In genomic region chr5:43063731-43064171, GRCh38 we compare ENCODE assay signal across 9 cellular contexts. TPM values are rescaled to one million over a fixed set of nuclear protein-coding genes. Genes with fewer than 3 reads are reported as not detected.
DNase-seq lines count a peak whose midpoint lies in the region; ATAC-seq, FAIRE-seq and TF ChIP-seq lines count a peak whose summit lies in the region.
"Had no signal": no experiment of that assay in that cellular context is flagged by ENCODE, and none has a peak within 500 bp of the region (broad histone marks: within the 10 kb centered on the region; RNA-seq: fewer than 3 reads in every experiment).

No MANE protein-coding gene starts in this region.

- intact Hi-C loops in K562 (cut with micrococcal nuclease), result loop anchor here (1.0 kb wide), 1 partner anchor 154 kb away; no protein-coding TSS in a partner anchor
- intact Hi-C loops in lower lobe of right lung (cut with DNase I), result no loop called here

- H3K79me2 ChIP-seq in K562 (ENCODE audit: control insufficient read depth, insufficient read depth, low read length), result peaks cover 51% of the 10 kb centered on the region

- no peak for TF ChIP-seq RAD21 in A549 (conservative IDR thresholded peaks at IDR 0.05 in 1 of 2, IDR thresholded peaks at IDR 0.05 in 1 of 2)
- no peak for TF ChIP-seq RAD21 in K562 (CRISPR knock-in tag; conservative IDR thresholded peaks at IDR 0.05 in 1 of 2, IDR thresholded peaks at IDR 0.05 in 1 of 2)

- H3K9me3 ChIP-seq in A549, result peaks cover 8% of the 10 kb centered on the region; the same call in 1 of the 3 replicates
- no peaks in the 10 kb centered on the region for H3K9me3 ChIP-seq in HUES64 (ENCODE audit: insufficient read depth, low read depth, low read length)
- no peaks in the 10 kb centered on the region for H3K9me3 ChIP-seq in K562 (replicated peaks; ENCODE audit: control insufficient read depth, insufficient read depth, low read depth, low read length)
- no peaks in the 10 kb centered on the region for H3K9me3 ChIP-seq in lower lobe of right lung

- BruUV-seq in K562 (replicated peaks; lab: Mats Ljungman, UMichigan), result no TSS peak

- whole genome bisulfite sequencing in A549 (ENCODE audit: missing lambda C conversion rate), result 6% methylated on average over 12 of the region's 12 CpGs
- WGBS in HUES64, result 67% methylated on average over 12 of the region's 12 CpGs
- 14% methylated on average over 12 of the region's 12 CpGs for WGBS in K562 (ENCODE audit: insufficient coverage, low coverage, missing lambda C conversion rate)

- no peak for FAIRE-seq in A549 (lab: Jason Lieb, UNC)
- no peak for FAIRE-seq in K562 (lab: Jason Lieb, UNC)

- peak; percentile 52 to 57 for ATAC-seq in A549
- peak; percentile 16 for ATAC-seq in K562
- no peak for ATAC-seq in lower lobe of right lung
- ATAC-seq in HG02981 (IDR thresholded peaks at IDR 0.05; ENCODE audit: unreplicated experiment), result no peak

- H3K4me3 ChIP-seq in A549 (peak overlapping the region; percentile 57), HUES64 (ENCODE audit: low read length) (no peak overlapping the region; the same call in 1 of the 2 replicates), K562 (peak overlapping the region; percentile 80), lower lobe of right lung (peak overlapping the region; percentile 67)

- in situ Hi-C loops in K562 (cut with MboI), result no loop called here

- TF ChIP-seq EP300 in A549 (IDR thresholded peaks at IDR 0.05) (no peak), K562 (IDR thresholded peaks at IDR 0.05; ENCODE audit: low read length) (no peak)

- peak overlapping the region; percentile 92 to 93 for H3K27ac ChIP-seq in A549
- H3K27ac ChIP-seq in HUES64 (ENCODE audit: low read depth, low read length), result peak overlapping the region; percentile 40; the same call in 1 of the 2 replicates
- peak overlapping the region; percentile 97 for H3K27ac ChIP-seq in K562 (ENCODE audit: extremely low read depth, low read depth, low read length)
- peak overlapping the region; percentile 100 for H3K27ac ChIP-seq in lower lobe of right lung

- H3K4me2 ChIP-seq in A549 (peak overlapping the region; percentile 80), K562 (ENCODE audit: insufficient read depth, low read length) (peak overlapping the region; percentile 99)

- TF ChIP-seq CTCF in A549 (IDR thresholded peaks at IDR 0.05) (no peak), K562 (IDR thresholded peaks at IDR 0.05 in 2 of 3, conservative IDR thresholded peaks at IDR 0.05 in 1 of 3; ENCODE audit: insufficient read depth in 2 of 3, low read depth in 1 of 3, low read length in 3 of 3) (0 out of 6 replicates have a peak, but pooled peaks of 1 of the 3 experiments have one; percentile 1), lower lobe of right lung (IDR thresholded peaks at IDR 0.05) (no peak)

- POLR2A ChIA-PET in A549 (lab: Yijun Ruan, JAX) (interaction anchor here (0.7 to 3.3 kb wide), 9 partner anchors 22 to 420 kb away, joined by 3 to 53 read pairs (median 5); partner anchors contain the start of gene TMEM267), K562 (lab: Yijun Ruan, JAX) (interaction anchor here (0.7 to 3.6 kb wide), 10 partner anchors 10 to 539 kb away, joined by 3 to 38 read pairs (median 4); partner anchors contain the start of genes TMEM267 and ZNF131)

- H2AFZ ChIP-seq in K562 (ENCODE audit: low read depth, low read length), result peak overlapping the region; percentile 93

- H3K9me1 ChIP-seq in K562 (ENCODE audit: control insufficient read depth, insufficient read depth, low read length), result no peaks in the 10 kb centered on the region

- H4K20me1 ChIP-seq in K562 (replicated peaks; ENCODE audit: control insufficient read depth, insufficient read depth, low read length), result no peaks in the 10 kb centered on the region

- H3K36me3 ChIP-seq in HUES64 (ENCODE audit: insufficient read depth, low read length), result no peaks in the 10 kb centered on the region
- H3K36me3 ChIP-seq in K562 (ENCODE audit: control insufficient read depth, insufficient read depth, low read length), result peaks cover 5% of the 10 kb centered on the region; the same call in 1 of the 3 replicates
- H3K36me3 ChIP-seq in lower lobe of right lung, result no peaks in the 10 kb centered on the region

- TF ChIP-seq POLR2A in A549 (IDR thresholded peaks at IDR 0.05; ENCODE audit: low read length), result no peak; the same call in 1 of the 2 replicates
- 0 out of 2 replicates have a peak, but pooled peaks have one; percentile 10 for TF ChIP-seq POLR2A in K562 (conservative IDR thresholded peaks at IDR 0.05)

- H3K9ac ChIP-seq in HUES64 (ENCODE audit: low read depth, low read length) (0 out of 2 replicates have a peak overlapping the region, but pooled peaks have one; percentile 28), K562 (ENCODE audit: insufficient read depth in 1 of 2, low read depth in 2 of 2, low read length in 2 of 2) (peak overlapping the region; percentile 90 to 98)

- H3K27me3 ChIP-seq in HUES64 (ENCODE audit: insufficient read depth, low read length), result no peaks in the 10 kb centered on the region
- no peaks in the 10 kb centered on the region; a peak in 1 of 5 replicates for H3K27me3 ChIP-seq in K562 (ENCODE audit: control insufficient read depth in 2 of 2, insufficient read depth in 2 of 2, low read length in 2 of 2)
- H3K27me3 ChIP-seq in lower lobe of right lung (ENCODE audit: low read depth), result no peaks in the 10 kb centered on the region

- DNase-seq in A549 (ENCODE audit: low read depth in 1 of 2, low spot score in 1 of 2), result peak in 1 of 2 experiments; percentile 76
- peak in 3 of 4 experiments; percentile 32 to 76 (median 45) for DNase-seq in K562 (ENCODE audit: extremely low read depth in 1 of 4, low spot score in 3 of 4)
- no peak for DNase-seq in lower lobe of right lung
- no peak for DNase-seq in NCI-H1417 treated with DMSO at 0.1 percent for 48 hours (lab: John Stamatoyannopoulos, UW)
- DNase-seq in OCI-M1 (lab: John Stamatoyannopoulos, UW), result no peak
- DNase-seq in HCEC 1CT, result no peak
- DNase-seq: stimulated activated CD4-positive, alpha-beta T cell treated with anti-CD3 and anti-CD28 coated beads, Interleukin-2, amount 100 ng/mL, for 24 hours had no signal

- CTCF ChIA-PET in A549 (lab: Yijun Ruan, JAX) (interaction anchor here (0.7 to 5.7 kb wide), 14 partner anchors 9 to 156 kb away, joined by 3 to 62 read pairs (median 8); no protein-coding TSS in a partner anchor), K562 (lab: Yijun Ruan, JAX; ENCODE audit: low intra/inter-chr PET ratio) (interaction anchor here (1.0 to 2.9 kb wide), 3 partner anchors 21 to 42 kb away, joined by 4 to 18 read pairs (median 9); partner anchors contain the start of gene ANXA2R)

- H3K4me1 ChIP-seq in A549 (peaks cover 33% of the 10 kb centered on the region), HUES64 (ENCODE audit: insufficient read depth, low read length) (peaks cover 17% of the 10 kb centered on the region), K562 (replicated peaks in 1 of 2; ENCODE audit: control insufficient read depth in 2 of 2, insufficient read depth in 2 of 2, low read length in 2 of 2) (peaks cover 12 to 25% of the 10 kb centered on the region in 2 experiments), lower lobe of right lung (peaks cover 26% of the 10 kb centered on the region)

RNA-seq across cellular contexts. Expression of gene ANXA2R, which starts 23.6 kb away (rescaled TPM):
- polyA plus RNA-seq in A549 (2011; rRNA removed) (1.7 and 1.8 TPM in 2 replicates), A549 (2017; fragmentation: RNase III; extraction: RNeasy Plus Mini Kit Qiagen cat#74134 plus additional on column Dnase treatment) (1.7 to 2.1 TPM (median 2.1 TPM) in 3 replicates), K562 (2011; rRNA removed) (2.3 and 2.7 TPM in 2 replicates), K562 (2014; fragmentation: Illumina TruSeq; extraction: Trizol) (2.3 and 3.4 TPM in 2 replicates), K562 (2014; fragmentation: Nextera tagmentation; extraction: Ambion mirVana) (1 to 10 TPM; 2.1 to 3.5 TPM), K562 (2014; rRNA removed) (4.8 and 7.5 TPM in 2 replicates)
- 2.4 and 2.7 TPM in 2 replicates for polyA plus RNA-seq in A549 (2012; cell fraction: cytosol; rRNA removed)
- polyA plus RNA-seq in A549 (2012; cell fraction: nucleus; rRNA removed), result 3.3 and 3.7 TPM in 2 replicates
- 3.2 and 3.8 TPM in 2 replicates for polyA minus RNA-seq in A549 (2011; rRNA and poly(A)+ RNA removed)
- polyA plus RNA-seq in HUES64 (2013, experiment 1 of 2), result 0.15 TPM
- polyA plus RNA-seq in HUES64 (2013, experiment 2 of 2), result not detected
- 22.1 and 27.2 TPM in 2 replicates for total RNA-seq in K562 (2011; cell fraction: chromatin; rRNA removed; ENCODE audit: low replicate concordance)
- total RNA-seq in K562 (2011; cell fraction: nucleolus; rRNA removed), result 17.0 and 20.7 TPM in 2 replicates
- total RNA-seq in K562 (2011; cell fraction: nucleoplasm; rRNA removed), result 21.3 and 21.4 TPM in 2 replicates
- total RNA-seq in K562 (2014; rRNA removed) (3.4 and 3.5 TPM in 2 replicates), K562 (2014; rRNA removed; fragmentation: Illumina TruSeq; extraction: Trizol) (2.8 and 3.4 TPM in 2 replicates), K562 (2015; rRNA removed; fragmentation: Illumina TruSeq; extraction: Trizol) (3.4 and 3.5 TPM in 2 replicates), K562 (2021) (3.9 and 4.3 TPM in 2 replicates), lower lobe of right lung (4.4 TPM)
- polyA plus RNA-seq in K562 (2011; cell fraction: cytosol; rRNA removed), result 2.6 and 3.1 TPM in 2 replicates
- 6.1 and 8.3 TPM in 2 replicates for polyA plus RNA-seq in K562 (2011; cell fraction: nucleus; rRNA removed)
- polyA plus RNA-seq in K562 (2012), result 3.4 and 6.0 TPM in 2 replicates
- 5.8 and 6.1 TPM in 2 replicates for polyA minus RNA-seq in K562 (2011; rRNA and poly(A)+ RNA removed)
- 0.48 and 1.8 TPM in 2 replicates for polyA minus RNA-seq in K562 (2011; cell fraction: cytosol; rRNA and poly(A)+ RNA removed)
- 15.4 and 18.3 TPM in 2 replicates for polyA minus RNA-seq in K562 (2011; cell fraction: nucleus; rRNA and poly(A)+ RNA removed)

RNA-seq across cellular contexts. Expression of gene ZNF131, which starts 57.0 kb away (rescaled TPM):
- polyA plus RNA-seq in A549 (2011; rRNA removed) (37.5 and 47.9 TPM in 2 replicates), A549 (2017; fragmentation: RNase III; extraction: RNeasy Plus Mini Kit Qiagen cat#74134 plus additional on column Dnase treatment) (21.7 to 25.3 TPM (median 22.6 TPM) in 3 replicates), K562 (2011; rRNA removed) (63.3 and 73.0 TPM in 2 replicates), K562 (2014; fragmentation: Illumina TruSeq; extraction: Trizol) (55.8 and 71.9 TPM in 2 replicates), K562 (2014; fragmentation: Nextera tagmentation; extraction: Ambion mirVana) (10 to 100 TPM; 28.5 to 31.7 TPM), K562 (2014; rRNA removed) (51.6 and 55.4 TPM in 2 replicates)
- polyA plus RNA-seq in A549 (2012; cell fraction: cytosol; rRNA removed), result 11.8 and 13.2 TPM in 2 replicates
- polyA plus RNA-seq in A549 (2012; cell fraction: nucleus; rRNA removed), result 11.0 and 17.3 TPM in 2 replicates
- polyA minus RNA-seq in A549 (2011; rRNA and poly(A)+ RNA removed), result 26.5 and 30.3 TPM in 2 replicates
- polyA plus RNA-seq in HUES64 (2013, experiment 1 of 2), result 30.4 TPM
- 31.8 TPM for polyA plus RNA-seq in HUES64 (2013, experiment 2 of 2)
- 95.8 and 263 TPM in 2 replicates for total RNA-seq in K562 (2011; cell fraction: chromatin; rRNA removed; ENCODE audit: low replicate concordance)
- 66.7 and 82.6 TPM in 2 replicates for total RNA-seq in K562 (2011; cell fraction: nucleolus; rRNA removed)
- total RNA-seq in K562 (2011; cell fraction: nucleoplasm; rRNA removed), result 118 and 141 TPM in 2 replicates
- total RNA-seq in K562 (2014; rRNA removed) (40.8 and 51.1 TPM in 2 replicates), K562 (2014; rRNA removed; fragmentation: Illumina TruSeq; extraction: Trizol) (81.9 and 86.7 TPM in 2 replicates), K562 (2015; rRNA removed; fragmentation: Illumina TruSeq; extraction: Trizol) (81.7 and 87.0 TPM in 2 replicates), K562 (2021) (46.6 and 48.1 TPM in 2 replicates), lower lobe of right lung (29.8 TPM)
- polyA plus RNA-seq in K562 (2011; cell fraction: cytosol; rRNA removed), result 15.7 and 23.6 TPM in 2 replicates
- polyA plus RNA-seq in K562 (2011; cell fraction: nucleus; rRNA removed), result 53.2 and 74.4 TPM in 2 replicates
- polyA plus RNA-seq in K562 (2012), result 35.1 and 36.8 TPM in 2 replicates
- 108 and 125 TPM in 2 replicates for polyA minus RNA-seq in K562 (2011; rRNA and poly(A)+ RNA removed)
- polyA minus RNA-seq in K562 (2011; cell fraction: cytosol; rRNA and poly(A)+ RNA removed), result 21.7 and 31.6 TPM in 2 replicates
- polyA minus RNA-seq in K562 (2011; cell fraction: nucleus; rRNA and poly(A)+ RNA removed), result 52.1 and 77.9 TPM in 2 replicates

Comparison
In these comparisons a context has a peak if more than half of its experiments do, and no peak if none do; other contexts are left out.
1. ATAC-seq: peak in A549 (2 of 2) and K562 (single experiment); none in lower lobe of right lung (0 of 2) and HG02981 (single experiment).
2. DNase-seq: peak in K562 (3 of 4); none in lower lobe of right lung (single experiment), NCI-H1417 treated with DMSO at 0.1 percent for 48 hours (single experiment), OCI-M1 (single experiment) and HCEC 1CT (single experiment).
3. H3K27ac ChIP-seq: peak in every context shown above with its lines; median percentile 100 in lower lobe of right lung; 97 in K562; 92 in A549; 40 in HUES64.
4. Of the 35 proteins assayed by ChIP-seq in both K562 and A549: peak only in K562: MAZ, PHF8 and POLR2A; only in A549: none; in both: none; in neither: 31; mixed calls (peak in some experiments, not most) for 1.